Comparison of ENCODE assay signal across 8 cellular contexts in the genomic region with DNA sequence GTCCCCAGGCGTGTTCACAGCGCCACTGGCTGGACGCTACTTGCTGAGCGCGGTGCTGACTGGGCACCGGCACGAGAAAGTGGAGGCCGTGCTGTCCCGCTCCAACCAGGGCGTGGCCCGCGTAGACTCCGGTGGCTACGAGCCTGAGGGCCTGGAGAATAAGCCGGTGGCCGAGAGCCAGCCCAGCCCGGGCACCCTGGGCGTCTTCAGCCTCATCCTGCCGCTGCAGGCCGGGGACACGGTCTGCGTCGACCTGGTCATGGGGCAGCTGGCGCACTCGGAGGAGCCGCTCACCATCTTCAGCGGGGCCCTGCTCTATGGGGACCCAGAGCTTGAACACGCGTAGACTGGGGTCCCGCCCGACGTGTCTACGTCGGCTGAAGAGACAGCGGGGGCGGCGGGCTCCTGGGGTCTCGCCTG. TPM values are rescaled to one million over a fixed set of nuclear protein-coding genes. Genes with fewer than 3 reads are reported as not detected.
DNase-seq lines count a peak whose midpoint lies in the region; ATAC-seq, FAIRE-seq and TF ChIP-seq lines count a peak whose summit lies in the region.

No MANE protein-coding gene starts in this region.

- H2BK5ac ChIP-seq in mesenchymal stem cell (ENCODE audit: low read depth, low read length, poor library complexity, severe bottlenecking): no peak overlapping the region

- no peaks in the 10 kb centered on the region for H3K36me3 Mint-ChIP-seq in WTC11
- H3K36me3 Mint-ChIP-seq in stimulated activated naive CD8-positive, alpha-beta T cell treated with anti-CD3 and anti-CD28 coated beads, Interleukin-15, Interleukin-2, amounts not matched to agents 100 ng/mL and 50 ng/mL, for 24 hours (ENCODE audit: low read depth): no peaks in the 10 kb centered on the region

- H2AFZ ChIP-seq in endothelial cell of umbilical vein (ENCODE audit: low read depth, low read length): peak overlapping the region; percentile 88
- peak overlapping the region; percentile 70 for H2AFZ ChIP-seq in mesenchymal stem cell (ENCODE audit: low read depth, low read length)

- H3K4me1 ChIP-seq in endothelial cell of umbilical vein (ENCODE audit: control insufficient read depth, extremely low read depth, insufficient read depth, low read length) (peaks cover 12% of the 10 kb centered on the region), mesenchymal stem cell (ENCODE audit: control insufficient read depth, insufficient read depth, low read depth, low read length) (peaks cover 20% of the 10 kb centered on the region)

- peak overlapping the region; percentile 78 to 97 for H3K4ac ChIP-seq in mesenchymal stem cell (ENCODE audit: low read depth in 1 of 2, low read length in 2 of 2)

- H2BK120ac ChIP-seq in mesenchymal stem cell (ENCODE audit: low read depth, low read length): peak overlapping the region; percentile 64

- TF ChIP-seq CTCF in WTC11 (IDR thresholded peaks at IDR 0.05) (no peak), endothelial cell of umbilical vein (IDR thresholded peaks at IDR 0.05; ENCODE audit: extremely low read depth in 1 of 2, insufficient read depth in 1 of 2, low read depth in 1 of 2, low read length in 2 of 2) (peak; percentile 51 to 75)

- intact Hi-C loops in endothelial cell of umbilical vein (cut with micrococcal nuclease): loop anchor here (1.0 to 5.0 kb wide), 9 partner anchors 14 to 238 kb away; partner anchors contain the start of genes ATRAID, DPYSL5, OST4 and PREB

- peak overlapping the region; percentile 91 for H4K91ac ChIP-seq in mesenchymal stem cell (ENCODE audit: low read length)

- peak; percentile 54 for DNase-seq in CD1c-positive myeloid dendritic cell (ENCODE audit: extremely low spot score)
- DNase-seq in HuH-7.5 (ENCODE audit: low spot score): peak; percentile 88
- DNase-seq in WTC11 (ENCODE audit: low spot score): peak; percentile 61
- DNase-seq in endothelial cell of umbilical vein (ENCODE audit: low read depth, low spot score): peak; percentile 78
- DNase-seq in mesenchymal stem cell: peak; percentile 76
- DNase-seq in T-helper 9 cell: no peak

- peak overlapping the region; percentile 72 to 86 for H3K18ac ChIP-seq in mesenchymal stem cell (ENCODE audit: low read depth in 1 of 2, low read length in 2 of 2)

- H2AK5ac ChIP-seq in mesenchymal stem cell (ENCODE audit: low read length, severe bottlenecking): no peak overlapping the region

- peaks cover 23% of the 10 kb centered on the region for H3K27me3 Mint-ChIP-seq in WTC11 (ENCODE audit: low read depth)
- H3K27me3 Mint-ChIP-seq in stimulated activated naive CD8-positive, alpha-beta T cell treated with anti-CD3 and anti-CD28 coated beads, Interleukin-15, Interleukin-2, amounts not matched to agents 100 ng/mL and 50 ng/mL, for 24 hours: no peaks in the 10 kb centered on the region

- H3K4me3 ChIP-seq in endothelial cell of umbilical vein (replicated peaks in 1 of 3; ENCODE audit: insufficient read depth in 1 of 3, low read depth in 1 of 3, low read length in 3 of 3) (peak overlapping the region; percentile 55 to 73 (median 64)), mesenchymal stem cell (ENCODE audit: insufficient read depth in 1 of 2, low read depth in 1 of 2, low read length in 2 of 2) (peak overlapping the region; percentile 63 to 79)

- 2% methylated on average over 38 of the region's 38 CpGs for WGBS in mesenchymal stem cell

- H3K27me3 ChIP-seq in endothelial cell of umbilical vein (ENCODE audit: control insufficient read depth in 2 of 2, insufficient read depth in 2 of 2, low read length in 2 of 2) (no peaks in the 10 kb centered on the region), mesenchymal stem cell (ENCODE audit: control insufficient read depth in 1 of 2, insufficient read depth in 1 of 2, low read length in 2 of 2) (peaks cover 0 to 8% of the 10 kb centered on the region in 2 experiments)

- H3K9me1 ChIP-seq in endothelial cell of umbilical vein (replicated peaks; ENCODE audit: control insufficient read depth, extremely low read depth, insufficient read depth, low read length): no peaks in the 10 kb centered on the region

- H2BK15ac ChIP-seq in mesenchymal stem cell (ENCODE audit: low read depth, poor library complexity, severe bottlenecking): peak overlapping the region; percentile 82

- H3K79me2 ChIP-seq in endothelial cell of umbilical vein (ENCODE audit: control insufficient read depth, insufficient read depth, low read length): no peaks in the 10 kb centered on the region

- dilution Hi-C loops in endothelial cell of umbilical vein (cut with MboI; ENCODE audit: extremely low pct_ligation_motif_present, low sequenced_read_pairs): no loop called here

- no peaks in the 10 kb centered on the region for H3K36me3 ChIP-seq in endothelial cell of umbilical vein (ENCODE audit: control insufficient read depth in 2 of 2, extremely low read depth in 1 of 2, insufficient read depth in 2 of 2, low read length in 2 of 2)
- peaks cover 11 to 14% of the 10 kb centered on the region in 2 experiments for H3K36me3 ChIP-seq in mesenchymal stem cell (ENCODE audit: control insufficient read depth in 1 of 2, insufficient read depth in 2 of 2, low read depth in 1 of 2, low read length in 2 of 2)

- H3K27ac Mint-ChIP-seq in WTC11: no peak overlapping the region
- H3K27ac Mint-ChIP-seq in stimulated activated naive CD8-positive, alpha-beta T cell treated with anti-CD3 and anti-CD28 coated beads, Interleukin-15, Interleukin-2, amounts not matched to agents 100 ng/mL and 50 ng/mL, for 24 hours: peak overlapping the region; percentile 4

- peak overlapping the region; percentile 72 for H3K4me2 ChIP-seq in endothelial cell of umbilical vein (ENCODE audit: insufficient read depth, low read length)
- H3K4me2 ChIP-seq in mesenchymal stem cell (ENCODE audit: low read length, poor library complexity, severe bottlenecking): peak overlapping the region; percentile 96

- H3K9me3 ChIP-seq in endothelial cell of umbilical vein (replicated peaks; ENCODE audit: control insufficient read depth, insufficient read depth, low read length) (no peaks in the 10 kb centered on the region), mesenchymal stem cell (ENCODE audit: control insufficient read depth, low read length) (no peaks in the 10 kb centered on the region)

- peak overlapping the region; percentile 89 for H4K8ac ChIP-seq in mesenchymal stem cell (ENCODE audit: low read length)

- peak overlapping the region; percentile 69 for H3K9ac ChIP-seq in endothelial cell of umbilical vein (replicated peaks; ENCODE audit: extremely low read depth, insufficient read depth, low read length)
- peak overlapping the region; percentile 89 for H3K9ac ChIP-seq in mesenchymal stem cell (ENCODE audit: low read length)

- H2BK12ac ChIP-seq in mesenchymal stem cell (ENCODE audit: low read length in 2 of 2): peak overlapping the region; percentile 75

- POLR2A ChIA-PET in WTC11 (lab: Charles Lee): interaction anchor here (0.9 to 2.4 kb wide), 3 partner anchors 14 to 35 kb away, joined by 3 to 9 read pairs (median 9); partner anchors contain the start of genes AGBL5 and OST4
- POLR2A ChIA-PET in endothelial cell of umbilical vein (lab: Charles Lee): no interaction called here

- TF ChIP-seq POLR2A in endothelial cell of umbilical vein (IDR thresholded peaks at IDR 0.05; ENCODE audit: low read depth, low read length): no peak

- H3K23ac ChIP-seq in mesenchymal stem cell (ENCODE audit: low read length in 2 of 2): peak overlapping the region in 1 of 2 experiments; percentile 48

- H3K27ac ChIP-seq in endothelial cell of umbilical vein (ENCODE audit: insufficient read depth, low read depth, low read length) (peak overlapping the region; percentile 51), mesenchymal stem cell (ENCODE audit: low read length, poor library complexity, severe bottlenecking) (no peak overlapping the region)

- H3K79me1 ChIP-seq in mesenchymal stem cell (replicated peaks; ENCODE audit: low read length, poor library complexity, severe bottlenecking): no peaks in the 10 kb centered on the region

- H3K4me3 Mint-ChIP-seq in WTC11: peak overlapping the region; percentile 70
- H3K4me3 Mint-ChIP-seq in stimulated activated naive CD8-positive, alpha-beta T cell treated with anti-CD3 and anti-CD28 coated beads, Interleukin-15, Interleukin-2, amounts not matched to agents 100 ng/mL and 50 ng/mL, for 24 hours: peak overlapping the region; percentile 83

- CTCF ChIA-PET in WTC11 (lab: Charles Lee): interaction anchor here (0.6 to 6.4 kb wide), 8 partner anchors 13 to 194 kb away, joined by 3 to 50 read pairs (median 4); partner anchors contain the start of genes AGBL5 and OST4
- CTCF ChIA-PET in endothelial cell of umbilical vein (lab: Charles Lee): interaction anchor here (0.6 to 6.0 kb wide), 17 partner anchors 9 to 239 kb away, joined by 3 to 55 read pairs (median 4); partner anchors contain the start of genes AGBL5, OST4 and TRIM54

- no peaks in the 10 kb centered on the region for H4K20me1 ChIP-seq in endothelial cell of umbilical vein (replicated peaks; ENCODE audit: control insufficient read depth, extremely low read depth, insufficient read depth, low read length)

- H3K4me1 Mint-ChIP-seq in WTC11: peaks cover 26% of the 10 kb centered on the region
- H3K4me1 Mint-ChIP-seq in stimulated activated naive CD8-positive, alpha-beta T cell treated with anti-CD3 and anti-CD28 coated beads, Interleukin-15, Interleukin-2, amounts not matched to agents 100 ng/mL and 50 ng/mL, for 24 hours (ENCODE audit: low read depth): peaks cover 33% of the 10 kb centered on the region

- no peaks in the 10 kb centered on the region for H3K9me3 Mint-ChIP-seq in WTC11
- no peaks in the 10 kb centered on the region for H3K9me3 Mint-ChIP-seq in stimulated activated naive CD8-positive, alpha-beta T cell treated with anti-CD3 and anti-CD28 coated beads, Interleukin-15, Interleukin-2, amounts not matched to agents 100 ng/mL and 50 ng/mL, for 24 hours

- peak; percentile 93 for FAIRE-seq in endothelial cell of umbilical vein (lab: Jason Lieb, UNC)

- peak overlapping the region in 1 of 2 experiments; percentile 74 for H3K14ac ChIP-seq in mesenchymal stem cell (ENCODE audit: low read length in 2 of 2)

- ATAC-seq in GM19025 (IDR thresholded peaks at IDR 0.05; ENCODE audit: low read depth, unreplicated experiment) (peak; percentile 1), WTC11 (peak; percentile 3)

- TSS peak; percentile 65 for BruUV-seq in endothelial cell of umbilical vein (replicated peaks; lab: Mats Ljungman, UMichigan)

RNA-seq across cellular contexts. Expression of gene KHK, which starts 0.9 kb away (rescaled TPM):
- 15.5 to 17.4 TPM (median 17.4 TPM) in 3 replicates for total RNA-seq in WTC11 (2021)
- 3.7 and 4.4 TPM in 2 replicates for total RNA-seq in endothelial cell of umbilical vein
- polyA plus RNA-seq in endothelial cell of umbilical vein: 2.4 and 2.9 TPM in 2 replicates
- polyA plus RNA-seq in endothelial cell of umbilical vein (2011; cell fraction: cytosol; rRNA removed): 2.3 and 2.6 TPM in 2 replicates
- polyA plus RNA-seq in endothelial cell of umbilical vein (2011; cell fraction: nucleus; rRNA removed): 2.3 and 2.6 TPM in 2 replicates
- polyA plus RNA-seq in endothelial cell of umbilical vein (2012): 3.0 and 3.6 TPM in 2 replicates
- 2.4 and 3.2 TPM in 2 replicates for polyA minus RNA-seq in endothelial cell of umbilical vein
- 2.3 TPM for polyA minus RNA-seq in endothelial cell of umbilical vein (2011; cell fraction: cytosol; rRNA and poly(A)+ RNA removed)
- polyA minus RNA-seq in endothelial cell of umbilical vein (2011; cell fraction: nucleus; rRNA and poly(A)+ RNA removed): 0.67 and 1.3 TPM in 2 replicates
- 0.29 TPM for polyA plus RNA-seq in mesenchymal stem cell (2013, experiment 1 of 2)
- polyA plus RNA-seq in mesenchymal stem cell (2013, experiment 2 of 2): 0.38 TPM

RNA-seq across cellular contexts. Expression of gene EMILIN1, which starts 7.3 kb away (rescaled TPM):
- total RNA-seq in WTC11 (2021) (3.0 to 4.0 TPM (median 3.5 TPM) in 3 replicates), endothelial cell of umbilical vein (4.1 and 16.6 TPM in 2 replicates)
- polyA plus RNA-seq in endothelial cell of umbilical vein: 11.7 and 15.5 TPM in 2 replicates
- polyA plus RNA-seq in endothelial cell of umbilical vein (2011; cell fraction: cytosol; rRNA removed): 4.1 and 8.0 TPM in 2 replicates
- 4.8 and 5.2 TPM in 2 replicates for polyA plus RNA-seq in endothelial cell of umbilical vein (2011; cell fraction: nucleus; rRNA removed)
- polyA plus RNA-seq in endothelial cell of umbilical vein (2012): 0.24 and 0.33 TPM in 2 replicates
- polyA minus RNA-seq in endothelial cell of umbilical vein: 5.9 and 6.2 TPM in 2 replicates
- 1.3 TPM for polyA minus RNA-seq in endothelial cell of umbilical vein (2011; cell fraction: cytosol; rRNA and poly(A)+ RNA removed)
- polyA minus RNA-seq in endothelial cell of umbilical vein (2011; cell fraction: nucleus; rRNA and poly(A)+ RNA removed): 1.1 and 3.7 TPM in 2 replicates
- polyA plus RNA-seq in mesenchymal stem cell (2013, experiment 1 of 2): 122 TPM
- polyA plus RNA-seq in mesenchymal stem cell (2013, experiment 2 of 2): 129 TPM

RNA-seq across cellular contexts. Expression of gene OST4, which starts 14.2 kb away (rescaled TPM):
- 210 to 239 TPM (median 226 TPM) in 3 replicates for total RNA-seq in WTC11 (2021)
- total RNA-seq in endothelial cell of umbilical vein: 415 TPM in 2 replicates
- 1,189 and 2,226 TPM in 2 replicates for polyA plus RNA-seq in endothelial cell of umbilical vein
- polyA plus RNA-seq in endothelial cell of umbilical vein (2011; cell fraction: cytosol; rRNA removed): 1,348 and 1,433 TPM in 2 replicates
- 218 and 389 TPM in 2 replicates for polyA plus RNA-seq in endothelial cell of umbilical vein (2011; cell fraction: nucleus; rRNA removed)
- 649 and 891 TPM in 2 replicates for polyA plus RNA-seq in endothelial cell of umbilical vein (2012)
- 480 and 482 TPM in 2 replicates for polyA minus RNA-seq in endothelial cell of umbilical vein
- polyA minus RNA-seq in endothelial cell of umbilical vein (2011; cell fraction: cytosol; rRNA and poly(A)+ RNA removed): 271 TPM
- 72.7 and 111 TPM in 2 replicates for polyA minus RNA-seq in endothelial cell of umbilical vein (2011; cell fraction: nucleus; rRNA and poly(A)+ RNA removed)
- 1,831 TPM for polyA plus RNA-seq in mesenchymal stem cell (2013, experiment 1 of 2)
- 1,802 TPM for polyA plus RNA-seq in mesenchymal stem cell (2013, experiment 2 of 2)

RNA-seq across cellular contexts. Expression of gene CGREF1, which starts 33.2 kb away (rescaled TPM):
- total RNA-seq in WTC11 (2021) (3.5 to 4.0 TPM (median 3.8 TPM) in 3 replicates), endothelial cell of umbilical vein (4.0 and 5.8 TPM in 2 replicates)
- 2.7 and 2.9 TPM in 2 replicates for polyA plus RNA-seq in endothelial cell of umbilical vein
- polyA plus RNA-seq in endothelial cell of umbilical vein (2011; cell fraction: cytosol; rRNA removed): 3.0 and 3.1 TPM in 2 replicates
- polyA plus RNA-seq in endothelial cell of umbilical vein (2011; cell fraction: nucleus; rRNA removed): 2.0 and 2.9 TPM in 2 replicates
- 8.2 and 17.6 TPM in 2 replicates for polyA plus RNA-seq in endothelial cell of umbilical vein (2012)
- polyA minus RNA-seq in endothelial cell of umbilical vein: 1.2 TPM in 2 replicates
- not detected for polyA minus RNA-seq in endothelial cell of umbilical vein (2011; cell fraction: cytosol; rRNA and poly(A)+ RNA removed)
- polyA minus RNA-seq in endothelial cell of umbilical vein (2011; cell fraction: nucleus; rRNA and poly(A)+ RNA removed): 0.67 and 1.3 TPM in 2 replicates
- polyA plus RNA-seq in mesenchymal stem cell (2013, experiment 1 of 2): 0.68 TPM
- 0.84 TPM for polyA plus RNA-seq in mesenchymal stem cell (2013, experiment 2 of 2)

RNA-seq across cellular contexts. Expression of gene AGBL5, which starts 34.2 kb away (rescaled TPM):
- total RNA-seq in WTC11 (2021) (43.0 to 57.1 TPM (median 55.6 TPM) in 3 replicates), endothelial cell of umbilical vein (27.5 and 28.2 TPM in 2 replicates)
- 40.4 and 41.9 TPM in 2 replicates for polyA plus RNA-seq in endothelial cell of umbilical vein
- 38.6 and 40.2 TPM in 2 replicates for polyA plus RNA-seq in endothelial cell of umbilical vein (2011; cell fraction: cytosol; rRNA removed)
- polyA plus RNA-seq in endothelial cell of umbilical vein (2011; cell fraction: nucleus; rRNA removed): 29.9 and 30.3 TPM in 2 replicates
- polyA plus RNA-seq in endothelial cell of umbilical vein (2012): 20.9 and 26.2 TPM in 2 replicates
- polyA minus RNA-seq in endothelial cell of umbilical vein: 51.6 and 62.5 TPM in 2 replicates
- polyA minus RNA-seq in endothelial cell of umbilical vein (2011; cell fraction: cytosol; rRNA and poly(A)+ RNA removed): 32.7 TPM
- polyA minus RNA-seq in endothelial cell of umbilical vein (2011; cell fraction: nucleus; rRNA and poly(A)+ RNA removed): 12.9 and 13.8 TPM in 2 replicates
- 18.2 TPM for polyA plus RNA-seq in mesenchymal stem cell (2013, experiment 1 of 2)
- polyA plus RNA-seq in mesenchymal stem cell (2013, experiment 2 of 2): 17.4 TPM
